24 cellular contexts compared by ENCODE assay signal in genomic region chr16:50528820-50529219, GRCh38.
"Had no signal": no experiment of that assay in that cellular context is flagged by ENCODE, and none has a peak within 500 bp of the region (broad histone marks: within the 10 kb centered on the region; RNA-seq: fewer than 3 reads in every experiment).

No MANE protein-coding gene starts in this region.

- H3K9me3 ChIP-seq: SJSA1 had no signal

- H3K27me3 ChIP-seq: SJSA1 had no signal

- H3K36me3 ChIP-seq: SJSA1 had no signal

- DNase-seq: KBM-7, MV-4-11, NCI-H1048, NCI-H1105, NCI-H1417, NCI-H1436 treated with DMSO at 0.1 percent for 48 hours, NCI-H1694 treated with DMSO at 0.1 percent for 48 hours, NCI-H1930, NCI-H2081, NCI-H2107, NCI-H226, NCI-H446, NCI-H510A, NCI-H524 treated with DMSO at 0.1 percent for 48 hours, NCI-H69, NCI-H774, Right ventricle myocardium superior, RPMI8226, SIG-M5 had no signal

- H3K27ac ChIP-seq: HL-60, SJSA1, SK-N-MC had no signal

- H3K4me1 ChIP-seq: SJSA1 had no signal

- FAIRE-seq: HTR-8/SVneo, RCC 7860 had no signal

- H3K4me3 ChIP-seq: SJSA1, SK-N-MC had no signal
